8 cellular contexts compared by ENCODE assay signal in the genomic region with DNA sequence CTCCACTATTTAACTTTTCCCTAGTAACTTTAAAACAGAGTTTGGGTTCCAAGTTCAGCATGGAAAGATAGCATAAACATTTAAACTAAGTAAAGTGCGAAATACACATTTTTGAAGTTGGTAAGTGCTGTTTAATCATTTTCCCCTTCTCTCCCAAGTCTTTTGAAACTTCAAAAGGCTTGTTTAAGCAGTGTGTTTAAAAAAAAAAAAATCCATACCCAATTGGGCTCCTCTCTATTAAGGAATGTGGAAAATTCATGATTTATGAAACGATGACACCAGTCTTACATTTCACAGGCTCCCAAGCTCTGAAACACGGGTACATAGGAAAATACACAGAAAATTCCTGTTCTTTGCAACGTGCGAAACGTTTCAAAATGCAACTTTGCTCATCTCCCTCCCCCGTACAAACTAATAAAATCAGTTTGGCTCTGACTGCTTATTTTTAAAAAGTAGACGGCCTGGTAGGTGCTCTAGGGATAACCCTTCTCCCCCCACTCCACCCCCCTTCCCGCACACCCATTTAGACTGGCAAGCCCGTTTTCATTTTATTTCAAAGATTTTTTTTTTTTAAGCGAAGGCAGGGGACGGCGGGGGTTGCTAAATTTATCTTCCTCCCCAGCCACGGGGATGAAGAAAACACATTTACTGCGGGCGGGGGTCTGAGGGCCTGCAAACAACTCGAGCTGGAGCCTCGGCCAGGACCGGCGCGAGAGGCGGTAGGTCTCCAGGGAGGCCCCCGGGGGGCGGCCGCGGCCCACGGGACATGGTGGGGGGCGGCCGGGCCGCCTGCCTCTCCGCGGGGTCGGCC. TPM values are rescaled to one million over a fixed set of nuclear protein-coding genes. Genes with fewer than 3 reads are reported as not detected.
DNase-seq lines count a peak whose midpoint lies in the region; ATAC-seq and TF ChIP-seq lines count a peak whose summit lies in the region.

No MANE protein-coding gene starts in this region.

- H3F3A ChIP-seq in MM.1S (ENCODE audit: insufficient read depth, low read length), result peaks cover 30% of the 10 kb centered on the region

- peak overlapping the region; percentile 100 for H3K27ac ChIP-seq in cardiac muscle cell
- H3K27ac ChIP-seq in MM.1S (ENCODE audit: low read length), result peak overlapping the region; percentile 84

- intact Hi-C loops in cardiac septum (cut with DNase I), result no loop called here

- peak overlapping the region; percentile 85 for H3K4me2 ChIP-seq in MM.1S (ENCODE audit: low read depth, low read length)

- ATAC-seq in GM19328 (IDR thresholded peaks at IDR 0.05; ENCODE audit: unreplicated experiment), result no peak

- H3K36me3 ChIP-seq in cardiac muscle cell (peaks cover 2% of the 10 kb centered on the region), MM.1S (replicated peaks; ENCODE audit: insufficient read depth, low read length) (no peaks in the 10 kb centered on the region)

- no peaks in the 10 kb centered on the region for H3K9me3 ChIP-seq in cardiac muscle cell (ENCODE audit: low read depth)
- H3K9me3 ChIP-seq in MM.1S (replicated peaks; ENCODE audit: insufficient read depth, low read length), result no peaks in the 10 kb centered on the region

- no peaks in the 10 kb centered on the region for H3K9me2 ChIP-seq in MM.1S (replicated peaks; ENCODE audit: insufficient read depth, low read length)

- peak overlapping the region; percentile 98 for H3K4me3 ChIP-seq in cardiac muscle cell
- H3K4me3 ChIP-seq in MM.1S (ENCODE audit: low read length), result peak overlapping the region; percentile 58

- peak overlapping the region; percentile 63 for H2AFZ ChIP-seq in MM.1S (ENCODE audit: low read length)

- H3K79me2 ChIP-seq in MM.1S (ENCODE audit: low read length), result peaks cover 34% of the 10 kb centered on the region

- H4K20me1 ChIP-seq in MM.1S (ENCODE audit: insufficient read depth, low read length), result peaks cover 12% of the 10 kb centered on the region

- H3K27me3 ChIP-seq in cardiac muscle cell (no peaks in the 10 kb centered on the region), MM.1S (replicated peaks; ENCODE audit: insufficient read depth, low read length) (no peaks in the 10 kb centered on the region)

- TF ChIP-seq CTCF in cardiac muscle cell (IDR thresholded peaks at IDR 0.05; ENCODE audit: low read depth, low read length), result no peak
- no peak for TF ChIP-seq CTCF in MM.1S (IDR thresholded peaks at IDR 0.05; ENCODE audit: low read length)

- H3K4me1 ChIP-seq in cardiac muscle cell (ENCODE audit: low read depth) (peaks cover 52% of the 10 kb centered on the region), MM.1S (ENCODE audit: low read length) (peaks cover 26% of the 10 kb centered on the region; the same call in 1 of the 2 replicates)

- DNase-seq in cardiac muscle cell (ENCODE audit: low read depth in 1 of 2, low spot score in 1 of 2) (peak in 1 of 2 donors; percentile 57), cardiac septum (ENCODE audit: low spot score) (no peak), MM.1S (no peak), amniotic stem cell (lab: John Stamatoyannopoulos, UW) (peak; percentile 20), iris pigment epithelial cell (ENCODE audit: low read depth) (peak; percentile 64), NCI-H2196 (lab: John Stamatoyannopoulos, UW; ENCODE audit: unreplicated experiment) (no peak)
- DNase-seq in stimulated activated CD8-positive, alpha-beta memory T cell treated with anti-CD3 and anti-CD28 coated beads, Interleukin-4, amount 100 ng/mL, for 1 hour (ENCODE audit: low read depth in 2 of 2, low spot score in 1 of 2), result peak; percentile 0 to 17

- peak overlapping the region; percentile 88 for H3K9ac ChIP-seq in MM.1S (ENCODE audit: low read length)

RNA-seq across cellular contexts. Expression of a gene that starts 0.8 kb away (rescaled TPM):
- total RNA-seq in cardiac muscle cell (39.9 and 43.6 TPM in 2 replicates), cardiac septum (57.2 TPM)
- 24.6 and 36.6 TPM in 2 replicates for polyA plus RNA-seq in cardiac muscle cell

Comparison
In these comparisons a context has a peak if more than half of its experiments do, and no peak if none do; other contexts are left out.
1. DNase-seq: peak in amniotic stem cell (single experiment), iris pigment epithelial cell (single experiment) and stimulated activated CD8-positive, alpha-beta memory T cell treated with anti-CD3 and anti-CD28 coated beads, Interleukin-4, amount 100 ng/mL, for 1 hour (2 of 2); none in cardiac septum (single experiment), MM.1S (single experiment) and NCI-H2196 (single experiment).